Comparison of ENCODE assay signal across 8 cellular contexts in the genomic region with DNA sequence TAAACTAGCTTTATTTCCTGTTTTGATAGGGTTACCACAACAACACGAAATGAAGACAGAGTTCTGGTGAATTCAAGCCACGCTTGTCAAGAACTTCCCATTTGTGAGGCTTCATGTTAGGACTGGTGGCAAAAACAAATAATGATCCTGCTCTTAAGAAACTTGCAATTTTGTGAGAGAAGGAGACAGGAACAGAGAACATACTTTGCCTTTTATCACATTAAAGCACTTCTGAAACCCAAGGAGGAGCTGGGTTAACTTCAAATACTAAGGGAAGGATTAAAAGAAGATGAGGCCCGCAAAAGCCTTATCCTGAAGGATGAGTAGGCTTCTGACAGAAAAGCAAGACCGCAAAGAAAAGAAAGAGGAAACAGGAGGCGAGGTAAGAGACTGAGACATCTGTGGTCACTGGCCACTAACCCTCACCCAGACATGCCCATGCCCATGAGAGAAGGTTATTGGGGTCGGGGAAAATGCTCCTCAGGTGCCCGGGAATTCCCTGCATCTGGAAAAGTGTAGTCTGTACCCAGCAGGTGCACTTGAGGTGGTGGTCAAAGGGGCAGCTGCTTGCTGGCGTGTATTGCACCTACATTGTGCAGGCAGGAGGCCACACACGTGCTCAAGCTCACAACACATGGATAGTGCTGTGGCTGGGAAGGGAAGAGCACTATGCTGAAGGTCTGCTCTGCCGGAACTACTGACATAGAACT. TPM values are rescaled to one million over a fixed set of nuclear protein-coding genes. Genes with fewer than 3 reads are reported as not detected.
DNase-seq lines count a peak whose midpoint lies in the region; ATAC-seq, FAIRE-seq and TF ChIP-seq lines count a peak whose summit lies in the region.

No MANE protein-coding gene starts in this region.

- no peaks in the 10 kb centered on the region for H3K27me3 Mint-ChIP-seq in CD8-positive, alpha-beta memory T cell

- H3K27ac ChIP-seq in CD8-positive, alpha-beta memory T cell (ENCODE audit: low read depth, low read length), result peak overlapping the region; percentile 71
- peak overlapping the region; percentile 6; the same call in 1 of the 2 replicates for H3K27ac ChIP-seq in HEK293 (ENCODE audit: extremely low read depth, low read depth, low read length)
- peak overlapping the region; percentile 4; the same call in 1 of the 2 replicates for H3K27ac ChIP-seq in SK-N-MC
- peak overlapping the region; percentile 51 for H3K27ac ChIP-seq in mesenchymal stem cell (ENCODE audit: low read length, poor library complexity, severe bottlenecking)
- peak overlapping the region; percentile 72 for H3K27ac ChIP-seq in urinary bladder (ENCODE audit: low read depth)
- no peak overlapping the region for H3K27ac ChIP-seq in testis

- no peak overlapping the region for H2BK12ac ChIP-seq in mesenchymal stem cell (ENCODE audit: low read length in 2 of 2)

- peak overlapping the region in 1 of 2 experiments; percentile 63 for H3K14ac ChIP-seq in mesenchymal stem cell (ENCODE audit: low read length in 2 of 2)

- H3K36me3 ChIP-seq in CD8-positive, alpha-beta memory T cell (ENCODE audit: insufficient read depth, low read length), result no peaks in the 10 kb centered on the region
- H3K36me3 ChIP-seq in HEK293 (ENCODE audit: control insufficient read depth in 2 of 2, insufficient read depth in 1 of 2, low read length in 2 of 2), result no peaks in the 10 kb centered on the region
- H3K36me3 ChIP-seq in SK-N-MC (ENCODE audit: insufficient read depth, low read length), result no peaks in the 10 kb centered on the region
- no peaks in the 10 kb centered on the region for H3K36me3 ChIP-seq in mesenchymal stem cell (ENCODE audit: control insufficient read depth in 1 of 2, insufficient read depth in 2 of 2, low read depth in 1 of 2, low read length in 2 of 2)
- no peaks in the 10 kb centered on the region for H3K36me3 ChIP-seq in urinary bladder (ENCODE audit: insufficient read depth)
- H3K36me3 ChIP-seq in testis (ENCODE audit: low read depth, missing control alignments), result no peaks in the 10 kb centered on the region

- peak overlapping the region; percentile 5 to 82 (median 79) for H3K4me3 Mint-ChIP-seq in CD8-positive, alpha-beta memory T cell

- no peak overlapping the region for H3K23ac ChIP-seq in mesenchymal stem cell (ENCODE audit: low read length in 2 of 2)

- no peak overlapping the region for H3K4ac ChIP-seq in mesenchymal stem cell (ENCODE audit: low read depth in 1 of 2, low read length in 2 of 2)

- H2BK120ac ChIP-seq in mesenchymal stem cell (ENCODE audit: low read depth, low read length), result no peak overlapping the region

- H2BK5ac ChIP-seq in mesenchymal stem cell (ENCODE audit: low read depth, low read length, poor library complexity, severe bottlenecking), result no peak overlapping the region

- no peaks in the 10 kb centered on the region for H3K27me3 ChIP-seq in CD8-positive, alpha-beta memory T cell (ENCODE audit: insufficient read depth, low read length, poor library complexity, severe bottlenecking)
- H3K27me3 ChIP-seq in mesenchymal stem cell (ENCODE audit: control insufficient read depth in 1 of 2, insufficient read depth in 1 of 2, low read length in 2 of 2) (no peaks in the 10 kb centered on the region), testis (no peaks in the 10 kb centered on the region)

- peak; percentile 14 for FAIRE-seq in colon (lab: Jason Lieb, UNC)

- peaks cover 68 to 87% (median 84%) of the 10 kb centered on the region in 3 donors for H3K4me1 Mint-ChIP-seq in CD8-positive, alpha-beta memory T cell

- intact Hi-C loops in testis (cut with DNase I; ENCODE audit: low total_unique reads), result no loop called here

- TF ChIP-seq POLR2A in testis (IDR thresholded peaks at IDR 0.05), result no peak

- H3K36me3 Mint-ChIP-seq in CD8-positive, alpha-beta memory T cell, result peaks cover 0 to 13% (median 4%) of the 10 kb centered on the region in 3 donors

- H3K27ac Mint-ChIP-seq in CD8-positive, alpha-beta memory T cell, result peak overlapping the region; percentile 96 to 99 (median 98)

- H3K4me2 ChIP-seq in mesenchymal stem cell (ENCODE audit: low read length, poor library complexity, severe bottlenecking), result peak overlapping the region; percentile 14

- H3K4me3 ChIP-seq in CD8-positive, alpha-beta memory T cell (ENCODE audit: low read length), result peak overlapping the region; percentile 1
- H3K4me3 ChIP-seq in HEK293 (ENCODE audit: low read depth, low read length) (no peak overlapping the region), SK-N-MC (peak overlapping the region; percentile 14), mesenchymal stem cell (ENCODE audit: insufficient read depth in 1 of 2, low read depth in 1 of 2, low read length in 2 of 2) (peak overlapping the region in 1 of 2 experiments; percentile 33), urinary bladder (ENCODE audit: low read depth, low read length) (no peak overlapping the region), testis (no peak overlapping the region)

- DNase-seq in CD8-positive, alpha-beta memory T cell, result peak in 3 of 5 donors; percentile 57 to 73 (median 68)
- DNase-seq in SK-N-MC (ENCODE audit: low read depth, low spot score), result peak; percentile 91
- peak; percentile 98 for DNase-seq in mesenchymal stem cell
- no peak for DNase-seq in testis

- H2BK15ac ChIP-seq in mesenchymal stem cell (ENCODE audit: low read depth, poor library complexity, severe bottlenecking), result no peak overlapping the region

- CTCF ChIA-PET in CD8-positive, alpha-beta memory T cell (lab: Charles Lee), result interaction anchor here (0.7 kb wide), 1 partner anchor 100 kb away, joined by 3 read pairs; no protein-coding TSS in a partner anchor
- CTCF ChIA-PET in HEK293 (lab: Yijun Ruan, JAX), result interaction anchor here (0.6 kb wide), 1 partner anchor 62 kb away, joined by 5 read pairs; no protein-coding TSS in a partner anchor

- POLR2A ChIA-PET in CD8-positive, alpha-beta memory T cell (lab: Charles Lee), result interaction anchor here (1.0 kb wide), 1 partner anchor 50 kb away, joined by 6 read pairs; a partner anchor contains a TSS
- POLR2A ChIA-PET in HEK293 (lab: Yijun Ruan, JAX), result interaction anchor here (0.6 kb wide), 1 partner anchor 43 kb away, joined by 6 read pairs; no protein-coding TSS in a partner anchor

- no peak overlapping the region for H4K91ac ChIP-seq in mesenchymal stem cell (ENCODE audit: low read length)

- H3K9me3 ChIP-seq in CD8-positive, alpha-beta memory T cell (ENCODE audit: low read length), result no peaks in the 10 kb centered on the region
- H3K9me3 ChIP-seq in HEK293 (ENCODE audit: control insufficient read depth, insufficient read depth, low read depth, low read length) (no peaks in the 10 kb centered on the region), SK-N-MC (ENCODE audit: low read depth, low read length) (no peaks in the 10 kb centered on the region; the same call in 1 of the 2 replicates), mesenchymal stem cell (ENCODE audit: control insufficient read depth, low read length) (no peaks in the 10 kb centered on the region), testis (no peaks in the 10 kb centered on the region)

- H4K8ac ChIP-seq in mesenchymal stem cell (ENCODE audit: low read length), result no peak overlapping the region

- no peak overlapping the region for H3K9ac ChIP-seq in SK-N-MC (ENCODE audit: insufficient read length)
- H3K9ac ChIP-seq in mesenchymal stem cell (ENCODE audit: low read length), result peak overlapping the region; percentile 87

- H3K18ac ChIP-seq in mesenchymal stem cell (ENCODE audit: low read depth in 1 of 2, low read length in 2 of 2), result peak overlapping the region in 1 of 2 experiments; percentile 88

- ATAC-seq in HG03442 (IDR thresholded peaks at IDR 0.05; ENCODE audit: unreplicated experiment), result no peak

- no peak overlapping the region for H2AFZ ChIP-seq in mesenchymal stem cell (ENCODE audit: low read depth, low read length)

- peaks cover 47% of the 10 kb centered on the region for H3K4me1 ChIP-seq in CD8-positive, alpha-beta memory T cell (ENCODE audit: insufficient read depth, low read length)
- H3K4me1 ChIP-seq in HEK293 (ENCODE audit: control insufficient read depth, insufficient read depth, low read length) (peaks cover 4% of the 10 kb centered on the region; the same call in 1 of the 2 replicates), mesenchymal stem cell (ENCODE audit: control insufficient read depth, insufficient read depth, low read depth, low read length) (peaks cover 11% of the 10 kb centered on the region), urinary bladder (ENCODE audit: insufficient read depth) (no peaks in the 10 kb centered on the region), testis (peaks cover 6% of the 10 kb centered on the region)

- peaks cover 3% of the 10 kb centered on the region for H3K79me1 ChIP-seq in mesenchymal stem cell (replicated peaks; ENCODE audit: low read length, poor library complexity, severe bottlenecking)

- no peak overlapping the region for H2AK5ac ChIP-seq in mesenchymal stem cell (ENCODE audit: low read length, severe bottlenecking)

- TF ChIP-seq CTCF in HEK293 (tag by site-specific recombination; IDR thresholded peaks at IDR 0.05), result no peak
- no peak for TF ChIP-seq CTCF in testis (IDR thresholded peaks at IDR 0.05)

- no peaks in the 10 kb centered on the region for H3K9me3 Mint-ChIP-seq in CD8-positive, alpha-beta memory T cell

- 53% methylated on average over 9 of the region's 10 CpGs for WGBS in mesenchymal stem cell
- WGBS in urinary bladder, result 54% methylated on average over 10 of the region's 10 CpGs
- 69 to 70% methylated on average over 8 to 10 of the region's 10 CpGs for WGBS in testis, 2 donors

TF ChIP-seq in HEK293, 187 proteins besides CTCF, POLR2A, EP300 and RAD21:
- TF ChIP-seq, protein P1, sequence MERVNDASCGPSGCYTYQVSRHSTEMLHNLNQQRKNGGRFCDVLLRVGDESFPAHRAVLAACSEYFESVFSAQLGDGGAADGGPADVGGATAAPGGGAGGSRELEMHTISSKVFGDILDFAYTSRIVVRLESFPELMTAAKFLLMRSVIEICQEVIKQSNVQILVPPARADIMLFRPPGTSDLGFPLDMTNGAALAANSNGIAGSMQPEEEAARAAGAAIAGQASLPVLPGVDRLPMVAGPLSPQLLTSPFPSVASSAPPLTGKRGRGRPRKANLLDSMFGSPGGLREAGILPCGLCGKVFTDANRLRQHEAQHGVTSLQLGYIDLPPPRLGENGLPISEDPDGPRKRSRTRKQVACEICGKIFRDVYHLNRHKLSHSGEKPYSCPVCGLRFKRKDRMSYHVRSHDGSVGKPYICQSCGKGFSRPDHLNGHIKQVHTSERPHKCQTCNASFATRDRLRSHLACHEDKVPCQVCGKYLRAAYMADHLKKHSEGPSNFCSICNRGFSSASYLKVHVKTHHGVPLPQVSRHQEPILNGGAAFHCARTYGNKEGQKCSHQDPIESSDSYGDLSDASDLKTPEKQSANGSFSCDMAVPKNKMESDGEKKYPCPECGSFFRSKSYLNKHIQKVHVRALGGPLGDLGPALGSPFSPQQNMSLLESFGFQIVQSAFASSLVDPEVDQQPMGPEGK (tag by site-specific recombination; IDR thresholded peaks at IDR 0.05), result no peak
- TF ChIP-seq IKZF3 (tag by site-specific recombination; IDR thresholded peaks at IDR 0.05), result no peak

RNA-seq across cellular contexts. Expression of a gene that starts 50.5 kb away (rescaled TPM):
- total RNA-seq in CD8-positive, alpha-beta memory T cell, result 100 to 1,000 TPM; 132 to 134 TPM
- 103 TPM for polyA plus RNA-seq in CD8-positive, alpha-beta memory T cell
- 67.7 TPM for polyA plus RNA-seq in mesenchymal stem cell (2013, experiment 1 of 2)
- 67.1 TPM for polyA plus RNA-seq in mesenchymal stem cell (2013, experiment 2 of 2)
- total RNA-seq in urinary bladder (72.9 TPM), testis (100 to 1,000 TPM in 1 of 2 donors, 10 to 100 TPM in 1; 90.2 to 121 TPM)
- polyA plus RNA-seq in urinary bladder (39.2 TPM), testis (ENCODE audit: insufficient read depth, low read depth, low replicate concordance) (143 TPM)

Comparison
In these comparisons a context has a peak if more than half of its experiments do, and no peak if none do; other contexts are left out.
1. H3K27ac ChIP-seq: peak in CD8-positive, alpha-beta memory T cell (single experiment), HEK293 (single experiment), SK-N-MC (single experiment), mesenchymal stem cell (single experiment) and urinary bladder (single experiment); none in testis (0 of 2).
2. H3K4me3 ChIP-seq: peak in CD8-positive, alpha-beta memory T cell (single experiment) and SK-N-MC (single experiment); none in HEK293 (single experiment), urinary bladder (single experiment) and testis (0 of 2).